Comparison of ENCODE assay signal across 34 cellular contexts in the genomic region with DNA sequence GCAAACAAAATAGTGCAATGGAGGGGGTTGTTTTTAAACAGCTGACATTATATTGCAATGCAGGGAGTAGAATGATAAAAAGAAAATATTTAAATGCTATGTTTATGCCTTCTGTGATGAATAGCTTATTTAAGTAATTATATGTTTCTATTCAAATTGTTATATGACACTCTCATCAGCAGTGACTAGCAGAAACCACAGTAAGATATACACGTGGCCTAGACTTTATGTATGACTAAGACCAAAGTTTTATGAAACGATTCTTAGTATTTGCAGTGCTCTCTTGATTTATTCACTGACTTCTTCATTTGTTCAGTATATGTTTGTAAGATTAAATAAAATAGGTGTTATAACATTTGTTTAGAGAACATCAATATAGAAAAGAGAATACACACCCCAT. TPM values are rescaled to one million over a fixed set of nuclear protein-coding genes. Genes with fewer than 3 reads are reported as not detected.
DNase-seq lines count a peak whose midpoint lies in the region; ATAC-seq and TF ChIP-seq lines count a peak whose summit lies in the region.
"Had no signal": no experiment of that assay in that cellular context is flagged by ENCODE, and none has a peak within 500 bp of the region (broad histone marks: within the 10 kb centered on the region; RNA-seq: fewer than 3 reads in every experiment).

No MANE protein-coding gene starts in this region.

- intact Hi-C loops in lower lobe of right lung (cut with DNase I) = no loop called here

- no peak for ATAC-seq in lower lobe of right lung
- ATAC-seq: activated naive CD8-positive, alpha-beta T cell treated with anti-CD3 and anti-CD28 coated beads, Interleukin-2, amount 50 U/mL, for 24 hours; right lobe of liver had no signal

- no peak for TF ChIP-seq CTCF in lower lobe of right lung (IDR thresholded peaks at IDR 0.05)

- no peaks in the 10 kb centered on the region for H3K9me3 ChIP-seq in lower lobe of right lung
- H3K9me3 ChIP-seq: left ventricle myocardium inferior, neutrophil, Peyer's patch, right lobe of liver, tibial artery, vagina had no signal

- DNase-seq in EH (ENCODE audit: low read depth) = peak; percentile 14
- peak; percentile 7 for DNase-seq in LHCN-M2 (ENCODE audit: low read depth)
- DNase-seq in RKO (ENCODE audit: low spot score) = peak; percentile 29
- DNase-seq in iris pigment epithelial cell (ENCODE audit: low read depth) = peak; percentile 24
- DNase-seq in GM03348 (ENCODE audit: low spot score) = no peak
- no peak for DNase-seq in NCI-H2081 treated with DMSO at 0.1 percent for 48 hours (lab: John Stamatoyannopoulos, UW)
- DNase-seq in activated T-cell treated with anti-CD3 and anti-CD28 coated beads for 4 hours = no peak
- DNase-seq in lower lobe of right lung = no peak
- DNase-seq: ACHN; activated CD4-positive, alpha-beta T cell treated with anti-CD3 and anti-CD28 coated beads, Interleukin-2, amount 10 ng/mL, durations not matched to agents 24 days and 14 days; activated naive CD8-positive, alpha-beta T cell treated with anti-CD3 and anti-CD28 coated beads, Interleukin-2, amount 50 U/mL, for 24 hours; activated T-cell treated with anti-CD3 and anti-CD28 coated beads, Interleukin-2, amount 50 U/mL, for 4 hours; central memory CD4-positive, alpha-beta T cell; cortex of kidney; DMS53; effector memory CD4-positive, alpha-beta T cell; GDM1; head of caudate nucleus; HFFc6; islet precursor cell; left ventricle myocardium inferior; NCI-H1092 treated with DMSO at 0.1 percent for 48 hours; NCI-H187; NCI-H2171 treated with DMSO at 0.1 percent for 48 hours; NCI-H510A; Peyer's patch; right lobe of liver; SIG-M5; stimulated activated CD4-positive, alpha-beta T cell treated with anti-CD3 and anti-CD28 coated beads, Interleukin-2, amount 100 ng/mL, for 48 hours; tibial artery had no signal

- H3K36me3 ChIP-seq in lower lobe of right lung = no peaks in the 10 kb centered on the region
- H3K36me3 ChIP-seq: left ventricle myocardium inferior, neutrophil, Peyer's patch, right lobe of liver, tibial artery, vagina had no signal

- no peaks in the 10 kb centered on the region for H3K4me1 ChIP-seq in lower lobe of right lung
- H3K4me1 ChIP-seq: left ventricle myocardium inferior, Peyer's patch, tibial artery, vagina had no signal

- no peak overlapping the region for H3K27ac ChIP-seq in lower lobe of right lung
- H3K27ac ChIP-seq: epithelial cell of prostate, left ventricle myocardium inferior, neutrophil, Peyer's patch, right lobe of liver, tibial artery, vagina, VCaP had no signal

- H3K4me3 ChIP-seq in lower lobe of right lung = no peak overlapping the region
- H3K4me3 ChIP-seq: left ventricle myocardium inferior, Peyer's patch, right lobe of liver, tibial artery, vagina had no signal

- no peaks in the 10 kb centered on the region for H3K27me3 ChIP-seq in lower lobe of right lung (ENCODE audit: low read depth)
- H3K27me3 ChIP-seq: neutrophil, Peyer's patch, right lobe of liver, tibial artery, vagina had no signal

RNA-seq across cellular contexts. Expression of gene C1D, which starts 26.1 kb away (rescaled TPM):
- total RNA-seq in LHCN-M2 (2014; rRNA removed) (47.8 and 55.5 TPM in 2 replicates), lower lobe of right lung (21.5 TPM)
- polyA plus RNA-seq in LHCN-M2 (2012) = 16.3 TPM

Comparison
In these comparisons a context has a peak if more than half of its experiments do, and no peak if none do; other contexts are left out.
1. DNase-seq: peak in EH (single experiment), LHCN-M2 (single experiment), RKO (single experiment) and iris pigment epithelial cell (single experiment); none in GM03348 (single experiment), NCI-H2081 treated with DMSO at 0.1 percent for 48 hours (single experiment), activated T-cell treated with anti-CD3 and anti-CD28 coated beads for 4 hours (single experiment) and lower lobe of right lung (single experiment).